ENCODE assay signal across 1 cellular context in the genomic region with DNA sequence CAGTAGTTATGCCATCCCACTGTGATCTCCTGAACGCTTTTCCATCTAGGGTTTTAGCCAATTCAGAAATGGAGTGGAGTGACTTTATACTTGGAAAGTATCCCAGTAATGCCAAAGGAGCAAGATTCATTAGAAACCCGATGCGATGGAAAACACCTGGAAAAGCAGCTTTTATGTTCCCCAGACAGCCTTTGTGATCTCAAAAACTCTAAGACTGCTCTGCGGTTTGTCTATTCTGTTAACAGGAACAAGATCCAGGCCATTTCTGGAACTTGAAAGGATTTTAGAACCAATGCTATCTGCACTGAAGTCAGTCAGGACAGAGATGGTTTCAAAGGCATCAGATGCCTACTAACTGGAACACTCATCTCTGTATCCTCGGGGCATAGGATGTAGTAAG.
TF ChIP-seq lines count a peak whose summit lies in the region.

No MANE protein-coding gene starts in this region.

TF ChIP-seq in GM23338, 12 proteins besides CTCF, POLR2A, EP300 and RAD21 (continued from another document):
- TF ChIP-seq ETS1 (IDR thresholded peaks at IDR 0.05) (no peak), ZNF462 (CRISPR knock-in tag; IDR thresholded peaks at IDR 0.05) (no peak), ZNF114 (CRISPR knock-in tag; IDR thresholded peaks at IDR 0.05) (no peak), EZH2 (IDR thresholded peaks at IDR 0.05; ENCODE audit: low read depth, unreplicated experiment) (no peak), JUNB (IDR thresholded peaks at IDR 0.05; ENCODE audit: unreplicated experiment) (no peak), EZH2phosphoT487 (IDR thresholded peaks at IDR 0.05; ENCODE audit: unreplicated experiment) (no peak), POLR2AphosphoS5 (IDR thresholded peaks at IDR 0.05; ENCODE audit: low read depth) (no peak), ZNF331 (CRISPR knock-in tag; IDR thresholded peaks at IDR 0.05; ENCODE audit: low read depth) (no peak), CREB1 (CRISPR knock-in tag; IDR thresholded peaks at IDR 0.05; ENCODE audit: low read depth) (no peak), STAT1 (IDR thresholded peaks at IDR 0.05; ENCODE audit: unreplicated experiment) (no peak), NANOG (IDR thresholded peaks at IDR 0.05; ENCODE audit: borderline replicate concordance) (no peak)
